In genomic region chr14:60487211-60487610, GRCh38 we compare ENCODE assay signal across 37 cellular contexts. TPM values are rescaled to one million over a fixed set of nuclear protein-coding genes. Genes with fewer than 3 reads are reported as not detected.
"Had no signal": no experiment of that assay in that cellular context is flagged by ENCODE, and none has a peak within 500 bp of the region (broad histone marks: within the 10 kb centered on the region; RNA-seq: fewer than 3 reads in every experiment).

No MANE protein-coding gene starts in this region.

- FAIRE-seq: endometrium, pancreas had no signal

- DNase-seq: activated CD4-positive, alpha-beta memory T cell treated with anti-CD3 and anti-CD28 coated beads for 36 hours; activated CD4-positive, alpha-beta T cell treated with anti-CD3 and anti-CD28 coated beads for 4 hours; activated CD8-positive, alpha-beta memory T cell treated with anti-CD3 and anti-CD28 coated beads, Interleukin-2, amount 50 U/mL, for 4 hours; activated effector memory CD4-positive, alpha-beta T cell treated with anti-CD3 and anti-CD28 coated beads, Interleukin-2, amount 50 U/mL, for 16 hours; activated naive CD4-positive, alpha-beta T cell treated with anti-CD3 and anti-CD28 coated beads for 36 hours; activated naive CD8-positive, alpha-beta T cell treated with anti-CD3 and anti-CD28 coated beads for 36 hours; activated T-cell treated with anti-CD3 and anti-CD28 coated beads, Interleukin-2, amount 50 U/mL, for 1 hour; adrenal gland; aorta; body of pancreas; colonic mucosa; effector CD8-positive, alpha-beta T cell; esophagus squamous epithelium; foreskin melanocyte; heart right ventricle; kidney glomerular epithelial cell; left lung; lower lobe of right lung; mesenchymal stem cell; naive thymus-derived CD8-positive, alpha-beta T cell; nucleus accumbens; pancreas; retina; stimulated activated CD4-positive, alpha-beta T cell treated with anti-CD3 and anti-CD28 coated beads, Interleukin-12 subunit alpha, Interleukin-12 subunit beta, amount 100 ng/mL, for 4 hours; stimulated activated CD4-positive, alpha-beta T cell treated with anti-CD3 and anti-CD28 coated beads, Interleukin-4, amount 100 ng/mL, for 24 hours; trophoblast cell; uterus had no signal

- ATAC-seq: body of pancreas; heart right ventricle; left lung; lower lobe of right lung; naive thymus-derived CD8-positive, alpha-beta T cell; pancreas; sciatic nerve; stimulated activated effector memory CD8-positive, alpha-beta T cell treated with anti-CD3 and anti-CD28 coated beads, Interleukin-12 subunit alpha, Interleukin-12 subunit beta, amount 100 ng/mL, for 72 hours had no signal

RNA-seq across cellular contexts. Expression of gene C14orf39, which starts 1.3 kb away (rescaled TPM):
- total RNA-seq: activated CD4-positive, alpha-beta memory T cell treated with anti-CD3 and anti-CD28 coated beads for 36 hours; activated CD8-positive, alpha-beta memory T cell treated with anti-CD3 and anti-CD28 coated beads for 36 hours; activated naive CD4-positive, alpha-beta T cell treated with anti-CD3 and anti-CD28 coated beads for 36 hours; activated naive CD8-positive, alpha-beta T cell treated with anti-CD3 and anti-CD28 coated beads for 36 hours; activated T-helper 1 cell treated with anti-CD3 and anti-CD28 coated beads, Interleukin-12 subunit alpha, Interleukin-12 subunit beta, Interleukin-2, Interleukin-4 antibody, amounts not matched to agents 30 ng/mL and 10 ng/mL and 1 ng/mL, durations not matched to agents 14 hours and 24 hours and 36 hours; body of pancreas; colonic mucosa; dermis microvascular lymphatic vessel endothelial cell; esophagus squamous epithelium; glomerular endothelial cell; heart right ventricle; left lung; lower lobe of right lung; naive thymus-derived CD8-positive, alpha-beta T cell; pancreas; thoracic aorta had no signal

RNA-seq across cellular contexts. Expression of gene SIX6, which starts 21.7 kb away (rescaled TPM):
- total RNA-seq: activated CD4-positive, alpha-beta memory T cell treated with anti-CD3 and anti-CD28 coated beads for 36 hours; activated CD8-positive, alpha-beta memory T cell treated with anti-CD3 and anti-CD28 coated beads for 36 hours; activated naive CD4-positive, alpha-beta T cell treated with anti-CD3 and anti-CD28 coated beads for 36 hours; activated naive CD8-positive, alpha-beta T cell treated with anti-CD3 and anti-CD28 coated beads for 36 hours; activated T-helper 1 cell treated with anti-CD3 and anti-CD28 coated beads, Interleukin-12 subunit alpha, Interleukin-12 subunit beta, Interleukin-2, Interleukin-4 antibody, amounts not matched to agents 30 ng/mL and 10 ng/mL and 1 ng/mL, durations not matched to agents 14 hours and 24 hours and 36 hours; adrenal gland; aorta; body of pancreas; colonic mucosa; dermis microvascular lymphatic vessel endothelial cell; esophagus squamous epithelium; glomerular endothelial cell; heart right ventricle; left lung; lower lobe of right lung; naive thymus-derived CD8-positive, alpha-beta T cell; neural crest cell; pancreas; sciatic nerve; subcutaneous adipose tissue; thoracic aorta; uterus had no signal
